In genomic region chr3:11452988-11453847, GRCh38 we compare ENCODE assay signal across 10 cellular contexts.
DNase-seq lines count a peak whose midpoint lies in the region; ATAC-seq and TF ChIP-seq lines count a peak whose summit lies in the region.
"Had no signal": no experiment of that assay in that cellular context is flagged by ENCODE, and none has a peak within 500 bp of the region (broad histone marks: within the 10 kb centered on the region; RNA-seq: fewer than 3 reads in every experiment).

No MANE protein-coding gene starts in this region.

- H3F3A ChIP-seq in smooth muscle cell (ENCODE audit: low read depth), result peaks cover 8% of the 10 kb centered on the region

- peaks cover 15% of the 10 kb centered on the region for H3K4me1 ChIP-seq in left ventricle myocardium inferior
- H3K4me1 ChIP-seq in smooth muscle cell (ENCODE audit: low read depth), result peaks cover 16% of the 10 kb centered on the region

- intact Hi-C loops in left ventricle myocardium inferior (cut with micrococcal nuclease), result no loop called here

- no peak for ATAC-seq in activated T-helper 17 cell treated with anti-CD3 and anti-CD28 coated beads, Interleukin-2, amount 50 U/mL, for 72 hours (replicated peaks)
- ATAC-seq in stimulated activated naive CD8-positive, alpha-beta T cell treated with anti-CD3 and anti-CD28 coated beads, Interleukin-15, Interleukin-2, amounts not matched to agents 100 U/mL and 50 U/mL, for 24 hours, result no peak
- ATAC-seq in HG03095 (IDR thresholded peaks at IDR 0.05; ENCODE audit: unreplicated experiment) (no peak), GM19324 (IDR thresholded peaks at IDR 0.05; ENCODE audit: low FRiP score, unreplicated experiment) (no peak)
- no peak for ATAC-seq in activated naive CD4-positive, alpha-beta T cell treated with anti-CD3 and anti-CD28 coated beads, Interleukin-2, amount 50 U/mL, for 72 hours
- ATAC-seq: stimulated activated naive CD8-positive, alpha-beta T cell treated with anti-CD3 and anti-CD28 coated beads, Interleukin-15, amount 100 ng/mL, for 72 hours had no signal

- H3K9me3 Mint-ChIP-seq in activated T-helper 17 cell treated with anti-CD3 and anti-CD28 coated beads, Interleukin-2, amount 50 U/mL, for 72 hours, result no peaks in the 10 kb centered on the region
- H3K9me3 Mint-ChIP-seq in activated naive CD4-positive, alpha-beta T cell treated with anti-CD3 and anti-CD28 coated beads, Interleukin-2, amount 50 U/mL, for 72 hours, result no peaks in the 10 kb centered on the region
- H3K9me3 Mint-ChIP-seq: stimulated activated naive CD8-positive, alpha-beta T cell treated with anti-CD3 and anti-CD28 coated beads, Interleukin-15, amount 100 ng/mL, for 72 hours had no signal

- H4K20me1 ChIP-seq in smooth muscle cell (ENCODE audit: low read depth), result no peaks in the 10 kb centered on the region

- no peak for TF ChIP-seq CTCF in left ventricle myocardium inferior (IDR thresholded peaks at IDR 0.05; ENCODE audit: borderline replicate concordance)
- TF ChIP-seq CTCF in smooth muscle cell (IDR thresholded peaks at IDR 0.05; ENCODE audit: borderline replicate concordance, insufficient read depth, poor library complexity, severe bottlenecking), result no peak

- H3K4me3 ChIP-seq in left ventricle myocardium inferior (no peak overlapping the region), smooth muscle cell (no peak overlapping the region)

- H3K36me3 ChIP-seq in left ventricle myocardium inferior (no peaks in the 10 kb centered on the region), smooth muscle cell (ENCODE audit: low read depth) (no peaks in the 10 kb centered on the region)

- peak overlapping the region; percentile 38 for H3K4me2 ChIP-seq in smooth muscle cell

- no peaks in the 10 kb centered on the region for H3K9me3 ChIP-seq in left ventricle myocardium inferior (replicated peaks)
- H3K9me3 ChIP-seq in smooth muscle cell (replicated peaks; ENCODE audit: low read depth), result no peaks in the 10 kb centered on the region

- H3K27me3 Mint-ChIP-seq in activated T-helper 17 cell treated with anti-CD3 and anti-CD28 coated beads, Interleukin-2, amount 50 U/mL, for 72 hours, result no peaks in the 10 kb centered on the region
- H3K27me3 Mint-ChIP-seq: stimulated activated naive CD8-positive, alpha-beta T cell treated with anti-CD3 and anti-CD28 coated beads, Interleukin-15, amount 100 ng/mL, for 72 hours had no signal

- H3K27ac Mint-ChIP-seq in activated T-helper 17 cell treated with anti-CD3 and anti-CD28 coated beads, Interleukin-2, amount 50 U/mL, for 72 hours, result peak overlapping the region; percentile 23
- no peak overlapping the region for H3K27ac Mint-ChIP-seq in activated naive CD4-positive, alpha-beta T cell treated with anti-CD3 and anti-CD28 coated beads, Interleukin-2, amount 50 U/mL, for 72 hours
- H3K27ac Mint-ChIP-seq: stimulated activated naive CD8-positive, alpha-beta T cell treated with anti-CD3 and anti-CD28 coated beads, Interleukin-15, amount 100 ng/mL, for 72 hours had no signal

- peak overlapping the region; percentile 33 for H3K9ac ChIP-seq in smooth muscle cell (ENCODE audit: low read depth)

- H3K79me2 ChIP-seq in smooth muscle cell (ENCODE audit: low read depth), result no peaks in the 10 kb centered on the region

- no peaks in the 10 kb centered on the region for H3K4me1 Mint-ChIP-seq in activated T-helper 17 cell treated with anti-CD3 and anti-CD28 coated beads, Interleukin-2, amount 50 U/mL, for 72 hours

- WGBS in smooth muscle cell (ENCODE audit: low lambda C conversion rate), result 44% methylated on average over 11 of the region's 11 CpGs

- H3K4me3 Mint-ChIP-seq in activated T-helper 17 cell treated with anti-CD3 and anti-CD28 coated beads, Interleukin-2, amount 50 U/mL, for 72 hours, result no peak overlapping the region
- H3K4me3 Mint-ChIP-seq: stimulated activated naive CD8-positive, alpha-beta T cell treated with anti-CD3 and anti-CD28 coated beads, Interleukin-15, amount 100 ng/mL, for 72 hours had no signal

- H2AFZ ChIP-seq in smooth muscle cell (ENCODE audit: low read depth), result peak overlapping the region; percentile 21

- H3K27me3 ChIP-seq in left ventricle myocardium inferior (ENCODE audit: low read depth) (no peaks in the 10 kb centered on the region), smooth muscle cell (ENCODE audit: low read depth) (no peaks in the 10 kb centered on the region)

- peaks cover 8% of the 10 kb centered on the region for H3K36me3 Mint-ChIP-seq in activated T-helper 17 cell treated with anti-CD3 and anti-CD28 coated beads, Interleukin-2, amount 50 U/mL, for 72 hours (ENCODE audit: low read depth)
- no peaks in the 10 kb centered on the region for H3K36me3 Mint-ChIP-seq in activated naive CD4-positive, alpha-beta T cell treated with anti-CD3 and anti-CD28 coated beads, Interleukin-2, amount 50 U/mL, for 72 hours

- peak overlapping the region; percentile 55 for H3K27ac ChIP-seq in left ventricle myocardium inferior (replicated peaks)
- H3K27ac ChIP-seq in smooth muscle cell (ENCODE audit: low read depth), result peak overlapping the region; percentile 79

- DNase-seq in HT1080 (ENCODE audit: low read depth) (peak; percentile 82), left ventricle myocardium inferior (no peak), smooth muscle cell (lab: John Stamatoyannopoulos, UW; ENCODE audit: unreplicated experiment) (no peak)
- no peak for DNase-seq in stimulated activated naive CD8-positive, alpha-beta T cell treated with anti-CD3 and anti-CD28 coated beads, Interleukin-15, Interleukin-2, amounts not matched to agents 100 U/mL and 50 U/mL, for 24 hours
- no peak for DNase-seq in activated naive CD4-positive, alpha-beta T cell treated with anti-CD3 and anti-CD28 coated beads, Interleukin-2, amount 50 U/mL, for 72 hours (ENCODE audit: low spot score in 2 of 2)
- DNase-seq: NCI-H1436 treated with DMSO at 0.1 percent for 48 hours; stimulated activated naive CD8-positive, alpha-beta T cell treated with anti-CD3 and anti-CD28 coated beads, Interleukin-15, amount 100 ng/mL, for 72 hours had no signal
